Comparison of ENCODE assay signal across 10 cellular contexts in the genomic region with DNA sequence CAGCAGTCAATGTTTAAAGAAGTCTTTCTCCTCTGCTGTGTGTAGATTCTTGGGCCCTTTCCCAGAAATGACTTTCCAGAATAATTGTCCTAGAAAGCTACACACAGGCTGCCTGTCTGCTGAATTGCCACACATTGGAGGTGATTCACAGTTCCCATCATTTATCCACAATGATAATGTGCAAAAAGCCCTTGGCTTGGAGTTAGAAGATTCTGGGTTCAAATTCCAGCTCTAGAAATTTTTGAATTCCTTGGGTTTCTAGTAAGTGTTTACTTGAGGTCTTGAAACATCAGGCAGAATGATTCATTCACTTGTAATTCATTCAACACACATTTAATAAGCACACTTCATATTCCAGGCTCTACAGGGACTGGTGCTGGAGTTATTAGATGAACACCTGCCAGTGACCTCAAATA.
DNase-seq lines count a peak whose midpoint lies in the region; TF ChIP-seq lines count a peak whose summit lies in the region.
"Had no signal": no experiment of that assay in that cellular context is flagged by ENCODE, and none has a peak within 500 bp of the region (broad histone marks: within the 10 kb centered on the region; RNA-seq: fewer than 3 reads in every experiment).

No MANE protein-coding gene starts in this region.

- peak; percentile 50 for DNase-seq in DMS 273 (lab: John Stamatoyannopoulos, UW; ENCODE audit: unreplicated experiment)
- DNase-seq in DMS 273 treated with DMSO at 0.1 percent for 48 hours (lab: John Stamatoyannopoulos, UW) = no peak
- peak; percentile 61 for DNase-seq in NCI-H774 (lab: John Stamatoyannopoulos, UW)
- peak; percentile 91 for DNase-seq in fibroblast of mammary gland (ENCODE audit: low read depth)
- DNase-seq in retinal pigment epithelial cell (ENCODE audit: low read depth) = peak; percentile 54
- DNase-seq in stimulated activated CD4-positive, alpha-beta T cell treated with anti-CD3 and anti-CD28 coated beads, Interleukin-2, amount 100 ng/mL, for 24 hours = no peak
- no peak for DNase-seq in activated CD4-positive, CD25-positive, alpha-beta regulatory T cell treated with anti-CD3 and anti-CD28 coated beads, Interleukin-2, amount 50 U/mL, for 72 hours
- DNase-seq in germinal center (ENCODE audit: low spot score) = no peak
- DNase-seq: activated CD4-positive, alpha-beta T cell treated with anti-CD3 and anti-CD28 coated beads for 4 hours had no signal

- TF ChIP-seq CTCF in fibroblast of mammary gland (conservative IDR thresholded peaks at IDR 0.05; ENCODE audit: control insufficient read depth, insufficient read depth, low read depth, low read length) (no peak), retinal pigment epithelial cell (conservative IDR thresholded peaks at IDR 0.05; ENCODE audit: low read depth, low read length) (no peak)

- H3K4me3 ChIP-seq in fibroblast of mammary gland (ENCODE audit: control insufficient read depth, low read depth, low read length) (no peak overlapping the region), retinal pigment epithelial cell (ENCODE audit: low read length) (no peak overlapping the region)
- H3K4me3 ChIP-seq: GM12878 had no signal

Comparison
In these comparisons a context has a peak if more than half of its experiments do, and no peak if none do; other contexts are left out.
1. DNase-seq: peak in DMS 273 (single experiment), NCI-H774 (single experiment), fibroblast of mammary gland (single experiment) and retinal pigment epithelial cell (single experiment); none in DMS 273 treated with DMSO at 0.1 percent for 48 hours (single experiment), stimulated activated CD4-positive, alpha-beta T cell treated with anti-CD3 and anti-CD28 coated beads, Interleukin-2, amount 100 ng/mL, for 24 hours (0 of 2), activated CD4-positive, CD25-positive, alpha-beta regulatory T cell treated with anti-CD3 and anti-CD28 coated beads, Interleukin-2, amount 50 U/mL, for 72 hours (single experiment) and germinal center (single experiment).